Comparison of ENCODE assay signal across 19 cellular contexts in genomic region chr3:138569090-138569489, GRCh38. TPM values are rescaled to one million over a fixed set of nuclear protein-coding genes. Genes with fewer than 3 reads are reported as not detected.
DNase-seq lines count a peak whose midpoint lies in the region; ATAC-seq, FAIRE-seq and TF ChIP-seq lines count a peak whose summit lies in the region.
"Had no signal": no experiment of that assay in that cellular context is flagged by ENCODE, and none has a peak within 500 bp of the region (broad histone marks: within the 10 kb centered on the region; RNA-seq: fewer than 3 reads in every experiment).

No MANE protein-coding gene starts in this region.

- H3K4me2 ChIP-seq in A549 (no peak overlapping the region), astrocyte (ENCODE audit: low read length) (no peak overlapping the region), osteoblast (ENCODE audit: insufficient read depth, low read length) (no peak overlapping the region)

- DNase-seq in A549 (ENCODE audit: low read depth in 1 of 2, low spot score in 1 of 2), result no peak
- DNase-seq in HS-27A (ENCODE audit: low read depth), result peak; percentile 2
- peak; percentile 16 for DNase-seq in astrocyte (ENCODE audit: low read depth)
- peak; percentile 31 for DNase-seq in osteoblast (ENCODE audit: insufficient read length, low spot score, missing footprints)
- DNase-seq in iPS-NIHi11 (ENCODE audit: low spot score), result no peak
- no peak for DNase-seq in anterior cingulate cortex (lab: John Stamatoyannopoulos, UW)
- DNase-seq: Caco-2; CD4-positive, CD25-positive, alpha-beta regulatory T cell; Karpas-422; NCI-H1092; NCI-H1436 treated with DMSO at 0.1 percent for 48 hours; NCI-H2029; NCI-H2171; Peyer's patch; Right ventricle myocardium superior; SW 1271 had no signal

- no peaks in the 10 kb centered on the region for H3K36me3 ChIP-seq in astrocyte (ENCODE audit: insufficient read depth, low read length)
- peaks cover 9% of the 10 kb centered on the region for H3K36me3 ChIP-seq in osteoblast (ENCODE audit: insufficient read depth, low read length)

- no peaks in the 10 kb centered on the region for H3K4me1 Mint-ChIP-seq in astrocyte (ENCODE audit: low read depth, unreplicated experiment)

- POLR2A ChIA-PET in A549 (lab: Yijun Ruan, JAX), result no interaction called here

- H3K4me3 ChIP-seq in A549 (no peak overlapping the region), astrocyte (ENCODE audit: insufficient read depth, low read depth, low read length) (no peak overlapping the region), osteoblast (ENCODE audit: insufficient read depth, low read length) (no peak overlapping the region)
- H3K4me3 ChIP-seq: GM12878, Peyer's patch had no signal

- FAIRE-seq in A549 (lab: Jason Lieb, UNC), result no peak
- no peak for FAIRE-seq in astrocyte (lab: Jason Lieb, UNC)
- FAIRE-seq: GM12878 had no signal

- no peak for TF ChIP-seq POLR2A in A549 (IDR thresholded peaks at IDR 0.05; ENCODE audit: low read length)

- TF ChIP-seq CTCF in A549 (IDR thresholded peaks at IDR 0.05), result no peak
- no peak for TF ChIP-seq CTCF in astrocyte (IDR thresholded peaks at IDR 0.05; ENCODE audit: insufficient read depth, low read depth, low read length)
- TF ChIP-seq CTCF in osteoblast (IDR thresholded peaks at IDR 0.05; ENCODE audit: extremely low read depth, low read depth, low read length), result no peak

- peaks cover 7% of the 10 kb centered on the region for H3K36me3 Mint-ChIP-seq in astrocyte (ENCODE audit: low read depth, unreplicated experiment)

- H3K9ac ChIP-seq in astrocyte (ENCODE audit: low read length), result no peak overlapping the region

- H4K20me1 ChIP-seq in astrocyte (ENCODE audit: insufficient read depth, low read length) (no peaks in the 10 kb centered on the region), osteoblast (ENCODE audit: insufficient read depth, low read length) (no peaks in the 10 kb centered on the region)

- H3K9me3 Mint-ChIP-seq in astrocyte (ENCODE audit: unreplicated experiment), result peaks cover 14% of the 10 kb centered on the region

- no peak overlapping the region for H3K27ac Mint-ChIP-seq in astrocyte (ENCODE audit: unreplicated experiment)
- H3K27ac Mint-ChIP-seq: B cell had no signal

- H3K9me3 ChIP-seq in A549 (no peaks in the 10 kb centered on the region), astrocyte (ENCODE audit: insufficient read depth, low read depth, low read length) (no peaks in the 10 kb centered on the region), osteoblast (ENCODE audit: low read depth, low read length) (no peaks in the 10 kb centered on the region)
- H3K9me3 ChIP-seq: Caco-2 had no signal

- H3K79me2 ChIP-seq in astrocyte (ENCODE audit: insufficient read depth, low read length) (no peaks in the 10 kb centered on the region), osteoblast (ENCODE audit: insufficient read depth, low read length) (no peaks in the 10 kb centered on the region)

- TF ChIP-seq EP300 in A549 (IDR thresholded peaks at IDR 0.05), result no peak

- H3K27me3 Mint-ChIP-seq in astrocyte (ENCODE audit: low read depth, unreplicated experiment), result no peaks in the 10 kb centered on the region

- H3K27ac ChIP-seq in A549 (no peak overlapping the region), astrocyte (ENCODE audit: low read depth, low read length) (no peak overlapping the region), osteoblast (ENCODE audit: low read depth, low read length) (no peak overlapping the region)
- H3K27ac ChIP-seq: Peyer's patch had no signal

- no peaks in the 10 kb centered on the region for H3K4me1 ChIP-seq in A549
- H3K4me1 ChIP-seq in astrocyte (ENCODE audit: insufficient read depth, low read length), result no peaks in the 10 kb centered on the region
- no peaks in the 10 kb centered on the region for H3K4me1 ChIP-seq in osteoblast (ENCODE audit: insufficient read depth, low read length)
- H3K4me1 ChIP-seq: Peyer's patch had no signal

- ATAC-seq in A549 (no peak; a peak in 1 of 6 replicates), HG03097 (IDR thresholded peaks at IDR 0.05; ENCODE audit: low FRiP score, unreplicated experiment) (no peak)
- ATAC-seq: GM12878 had no signal

- no peak overlapping the region for H3K4me3 Mint-ChIP-seq in astrocyte (ENCODE audit: unreplicated experiment)
- H3K4me3 Mint-ChIP-seq: B cell had no signal

- H2AFZ ChIP-seq in astrocyte (ENCODE audit: low read depth, low read length) (no peak overlapping the region), osteoblast (ENCODE audit: low read length) (no peak overlapping the region)

- TF ChIP-seq RAD21 in A549 (conservative IDR thresholded peaks at IDR 0.05 in 1 of 2, IDR thresholded peaks at IDR 0.05 in 1 of 2), result no peak

- H3K27me3 ChIP-seq in astrocyte (ENCODE audit: insufficient read depth, low read length) (no peaks in the 10 kb centered on the region), osteoblast (ENCODE audit: insufficient read depth, low read length) (no peaks in the 10 kb centered on the region)
- H3K27me3 ChIP-seq: Peyer's patch had no signal

- CTCF ChIA-PET in A549 (lab: Yijun Ruan, JAX), result interaction anchor here (1.9 to 2.6 kb wide), 2 partner anchors 26 to 347 kb away, joined by 7 to 8 read pairs; partner anchors contain the start of gene CEP70

- WGBS in A549 (ENCODE audit: missing lambda C conversion rate), result 41% methylated on average over 2 of the region's 2 CpGs

TF ChIP-seq in A549, 52 proteins besides CTCF, POLR2A, EP300 and RAD21:
- no peak for TF ChIP-seq ZSCAN20 (CRISPR knock-in tag; IDR thresholded peaks at IDR 0.05)
- peak; percentile 86 for TF ChIP-seq MAFK (IDR thresholded peaks at IDR 0.05; ENCODE audit: partially characterized antibody)

RNA-seq across cellular contexts. Expression of gene CEP70, which starts 25.0 kb away (rescaled TPM):
- polyA plus RNA-seq in A549 (2011; rRNA removed), result 9.4 and 17.1 TPM in 2 replicates
- 1.9 and 2.4 TPM in 2 replicates for polyA plus RNA-seq in A549 (2012; cell fraction: cytosol; rRNA removed)
- polyA plus RNA-seq in A549 (2012; cell fraction: nucleus; rRNA removed), result 0.77 and 1.1 TPM in 2 replicates
- polyA plus RNA-seq in A549 (2017; fragmentation: RNase III; extraction: RNeasy Plus Mini Kit Qiagen cat#74134 plus additional on column Dnase treatment), result 15.7 to 17.4 TPM (median 16.5 TPM) in 3 replicates
- 7.8 and 10.6 TPM in 2 replicates for polyA minus RNA-seq in A549 (2011; rRNA and poly(A)+ RNA removed)
- total RNA-seq in astrocyte, result 6.5 and 9.0 TPM in 2 replicates
- total RNA-seq in osteoblast, result 36.5 and 51.0 TPM in 2 replicates

RNA-seq across cellular contexts. Expression of gene FAIM, which starts 39.5 kb away (rescaled TPM):
- polyA plus RNA-seq in A549 (2011; rRNA removed) (7.3 and 13.7 TPM in 2 replicates), A549 (2017; fragmentation: RNase III; extraction: RNeasy Plus Mini Kit Qiagen cat#74134 plus additional on column Dnase treatment) (18.7 to 20.9 TPM (median 20.8 TPM) in 3 replicates)
- 4.0 and 5.0 TPM in 2 replicates for polyA plus RNA-seq in A549 (2012; cell fraction: cytosol; rRNA removed)
- polyA plus RNA-seq in A549 (2012; cell fraction: nucleus; rRNA removed), result 1.1 and 1.8 TPM in 2 replicates
- 0.83 and 1.5 TPM in 2 replicates for polyA minus RNA-seq in A549 (2011; rRNA and poly(A)+ RNA removed)
- total RNA-seq in astrocyte (6.6 and 8.3 TPM in 2 replicates), osteoblast (9.7 and 13.0 TPM in 2 replicates)

Comparison
In these comparisons a context has a peak if more than half of its experiments do, and no peak if none do; other contexts are left out.
1. DNase-seq: peak in HS-27A (single experiment), astrocyte (single experiment) and osteoblast (single experiment); none in A549 (0 of 2), iPS-NIHi11 (single experiment) and anterior cingulate cortex (0 of 58).